In genomic region chr4:7960790-7961655, GRCh38 we compare ENCODE assay signal across 8 cellular contexts. TPM values are rescaled to one million over a fixed set of nuclear protein-coding genes. Genes with fewer than 3 reads are reported as not detected.
A peak's percentile ranks its signal among the peaks of the same experiment; 100 is the strongest.
DNase-seq lines count a peak whose midpoint lies in the region; ATAC-seq, FAIRE-seq and TF ChIP-seq lines count a peak whose summit lies in the region.

No MANE protein-coding gene starts in this region.

- H3K36me3 Mint-ChIP-seq in activated CD8-positive, alpha-beta memory T cell treated with anti-CD3 and anti-CD28 coated beads, Interleukin-2, amount 10 ng/mL, durations not matched to agents 7 days and 5 days: no peaks in the 10 kb centered on the region

- H3K9me3 Mint-ChIP-seq in activated CD8-positive, alpha-beta memory T cell treated with anti-CD3 and anti-CD28 coated beads, Interleukin-2, amount 10 ng/mL, durations not matched to agents 7 days and 5 days (ENCODE audit: low read depth): no peaks in the 10 kb centered on the region

- H3K27ac ChIP-seq in AG04450 (ENCODE audit: low read depth, low read length): peak overlapping the region; percentile 97
- peak overlapping the region in 1 of 2 donors; percentile 11 for H3K27ac ChIP-seq in small intestine (ENCODE audit: low read depth in 1 of 2, low read length in 1 of 2)

- H3K4me1 Mint-ChIP-seq in activated CD8-positive, alpha-beta memory T cell treated with anti-CD3 and anti-CD28 coated beads, Interleukin-2, amount 10 ng/mL, durations not matched to agents 7 days and 5 days: peaks cover 42% of the 10 kb centered on the region

- POLR2A ChIA-PET in AG04450 (lab: Yijun Ruan, JAX): interaction anchor here (0.8 to 1.3 kb wide), 4 partner anchors 21 to 149 kb away, joined by 3 to 4 read pairs (median 4); partner anchors contain the start of gene AFAP1

- ATAC-seq in GM19438 (IDR thresholded peaks at IDR 0.05; ENCODE audit: low read depth, unreplicated experiment): peak; percentile 73
- peak; percentile 75 for ATAC-seq in activated CD8-positive, alpha-beta memory T cell treated with anti-CD3 and anti-CD28 coated beads, Interleukin-2, amount 10 ng/mL, durations not matched to agents 7 days and 5 days

- no peak for TF ChIP-seq CTCF in AG04450 (IDR thresholded peaks at IDR 0.05; ENCODE audit: low read depth, low read length)
- TF ChIP-seq CTCF in fibroblast of the aortic adventitia (IDR thresholded peaks at IDR 0.05; ENCODE audit: insufficient read depth, low read length): no peak

- peaks cover 0 to 2% of the 10 kb centered on the region in 2 donors for H3K4me1 ChIP-seq in small intestine (ENCODE audit: control insufficient read depth in 2 of 2, insufficient read depth in 1 of 2, low read depth in 1 of 2, low read length in 1 of 2)

- CTCF ChIA-PET in AG04450 (lab: Charles Lee): interaction anchor here (1.7 to 1.8 kb wide), 2 partner anchors 15 to 157 kb away, joined by 3 to 4 read pairs; no protein-coding TSS in a partner anchor
- CTCF ChIA-PET in activated CD8-positive, alpha-beta memory T cell treated with anti-CD3 and anti-CD28 coated beads, Interleukin-2, amount 10 ng/mL, durations not matched to agents 7 days and 5 days (lab: Charles Lee): interaction anchor here (0.6 to 1.8 kb wide), 9 partner anchors 12 to 1170 kb away, joined by 3 to 6 read pairs (median 4); partner anchors contain the start of gene AFAP1

- peak overlapping the region; percentile 65 for H3K27ac Mint-ChIP-seq in activated CD8-positive, alpha-beta memory T cell treated with anti-CD3 and anti-CD28 coated beads, Interleukin-2, amount 10 ng/mL, durations not matched to agents 7 days and 5 days

- peak; percentile 99 for DNase-seq in AG04450 (ENCODE audit: low read depth, low spot score)
- DNase-seq in HT1080 (ENCODE audit: low read depth): peak; percentile 94
- DNase-seq in activated CD8-positive, alpha-beta memory T cell treated with anti-CD3 and anti-CD28 coated beads, Interleukin-2, amount 10 ng/mL, durations not matched to agents 7 days and 5 days: peak; percentile 87
- peak; percentile 100 for DNase-seq in fibroblast of the aortic adventitia (ENCODE audit: low read depth)
- peak; percentile 12 for DNase-seq in small intestine
- no peak for DNase-seq in activated gamma-delta T cell treated with Interleukin-2 at 50 U/mL for 16 hours
- DNase-seq in NCI-H146 (lab: John Stamatoyannopoulos, UW): no peak

- no peak for FAIRE-seq in small intestine (lab: Jason Lieb, UNC)

- H3K27me3 Mint-ChIP-seq in activated CD8-positive, alpha-beta memory T cell treated with anti-CD3 and anti-CD28 coated beads, Interleukin-2, amount 10 ng/mL, durations not matched to agents 7 days and 5 days: peaks cover 10% of the 10 kb centered on the region

- H3K27me3 ChIP-seq in AG04450 (ENCODE audit: control insufficient read depth, insufficient read depth, low read length) (peaks cover 2% of the 10 kb centered on the region), small intestine (ENCODE audit: control insufficient read depth in 2 of 2, insufficient read depth in 2 of 2, low read length in 2 of 2) (no peaks in the 10 kb centered on the region)

- H3K9me3 ChIP-seq in AG04450 (ENCODE audit: control insufficient read depth, insufficient read depth, low read length) (no peaks in the 10 kb centered on the region; the same call in 1 of the 2 replicates), small intestine (ENCODE audit: control insufficient read depth, low read depth) (no peaks in the 10 kb centered on the region)

- no peaks in the 10 kb centered on the region for H3K36me3 ChIP-seq in small intestine (ENCODE audit: control insufficient read depth in 2 of 2, insufficient read depth in 2 of 2, low read length in 2 of 2)

- H3K4me3 ChIP-seq in AG04450 (ENCODE audit: low read depth, low read length) (no peak overlapping the region), fibroblast of the aortic adventitia (ENCODE audit: low read depth, low read length) (no peak overlapping the region), small intestine (ENCODE audit: low read depth in 1 of 2, low read length in 2 of 2) (no peak overlapping the region)

- peak overlapping the region; percentile 7 for H3K4me3 Mint-ChIP-seq in activated CD8-positive, alpha-beta memory T cell treated with anti-CD3 and anti-CD28 coated beads, Interleukin-2, amount 10 ng/mL, durations not matched to agents 7 days and 5 days

- WGBS in small intestine, 3 donors: 55 to 69% (median 59%) methylated on average over 19 of the region's 19 CpGs

RNA-seq across cellular contexts. Expression of gene AFAP1, which starts 21.4 kb away (rescaled TPM):
- 57.9 and 61.7 TPM in 2 replicates for polyA plus RNA-seq in AG04450 (2011; rRNA removed)
- 77.9 and 84.3 TPM in 2 replicates for polyA minus RNA-seq in AG04450 (2011; rRNA and poly(A)+ RNA removed)
- 11.0 and 11.3 TPM in 2 replicates for total RNA-seq in HT1080 (2014; rRNA removed; shearing (Covaris generic))
- 19.9 and 26.2 TPM in 2 replicates for polyA plus RNA-seq in HT1080 (2015; cell fraction: cytosol; rRNA removed)
- polyA plus RNA-seq in HT1080 (2015; cell fraction: nucleus; rRNA removed): 38.3 and 41.3 TPM in 2 replicates
- total RNA-seq in activated CD8-positive, alpha-beta memory T cell treated with anti-CD3 and anti-CD28 coated beads, Interleukin-2, amount 10 ng/mL, durations not matched to agents 7 days and 5 days: 1 to 10 TPM; 5.8 to 5.9 TPM
- total RNA-seq in fibroblast of the aortic adventitia (ENCODE audit: low replicate concordance): 66.0 and 83.9 TPM in 2 replicates
- polyA plus RNA-seq in small intestine: 1 to 10 TPM; 2.2 to 9.6 (median 3.8) TPM

Comparison
In these comparisons a context has a peak if more than half of its experiments do, and no peak if none do; other contexts are left out.
1. DNase-seq: peak in AG04450 (single experiment), HT1080 (single experiment), activated CD8-positive, alpha-beta memory T cell treated with anti-CD3 and anti-CD28 coated beads, Interleukin-2, amount 10 ng/mL, durations not matched to agents 7 days and 5 days (single experiment), fibroblast of the aortic adventitia (single experiment) and small intestine (single experiment); none in activated gamma-delta T cell treated with Interleukin-2 at 50 U/mL for 16 hours (single experiment) and NCI-H146 (single experiment).